In the genomic region with DNA sequence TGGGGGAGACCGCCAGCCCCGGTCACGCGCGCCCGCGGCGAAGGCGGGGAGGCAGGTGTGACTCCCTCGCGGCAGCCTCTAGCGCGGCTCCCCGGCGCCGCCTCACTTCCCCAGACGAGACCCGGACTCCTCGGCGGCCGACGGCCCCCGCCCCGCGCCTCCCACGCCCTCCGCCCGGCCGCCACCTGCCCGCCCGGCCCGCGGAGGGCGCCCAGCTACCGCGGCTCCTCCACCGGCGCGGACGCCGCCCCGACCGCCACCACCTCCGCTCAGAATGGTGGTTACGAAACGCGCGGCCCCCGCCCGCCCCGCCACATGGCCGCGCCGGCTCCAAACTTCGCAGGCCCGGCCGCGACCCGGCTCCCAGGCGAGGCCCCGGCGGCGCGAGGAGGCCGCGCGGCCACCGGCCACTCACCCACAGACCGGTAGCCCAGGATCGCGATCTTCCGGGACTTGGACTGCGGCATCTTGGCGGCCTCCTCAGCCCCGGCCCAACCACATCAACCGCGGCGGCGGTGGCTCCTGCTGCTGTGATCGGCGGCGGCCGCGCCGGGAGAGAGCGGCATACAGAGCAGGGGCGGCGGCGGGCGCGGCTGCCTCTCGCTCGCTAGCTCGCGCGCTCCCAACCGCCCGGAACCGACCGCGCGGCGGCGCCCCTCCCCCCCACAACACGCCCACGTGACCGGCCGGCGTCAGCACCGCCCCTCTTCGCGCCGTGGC, we compare ENCODE assay signal across 8 cellular contexts. TPM values are rescaled to one million over a fixed set of nuclear protein-coding genes. Genes with fewer than 3 reads are reported as not detected.
A peak's percentile ranks its signal among the peaks of the same experiment; 100 is the strongest.
DNase-seq lines count a peak whose midpoint lies in the region; ATAC-seq and TF ChIP-seq lines count a peak whose summit lies in the region.
"Not testable (repeated sequence)": the region's sequence is repeated elsewhere in the genome, so short reads cannot be mapped to it uniquely, and the experiment has no call there.

No MANE protein-coding gene starts in this region.

- ATAC-seq in GM18499 (IDR thresholded peaks at IDR 0.05; ENCODE audit: insufficient read depth, unreplicated experiment) = peak; percentile 20
- peak; percentile 48 for ATAC-seq in HG02678 (IDR thresholded peaks at IDR 0.05; ENCODE audit: unreplicated experiment)
- peak; percentile 68 to 71 for ATAC-seq in gastrocnemius medialis

- H3K27ac Mint-ChIP-seq in activated CD4-positive, alpha-beta T cell treated with anti-CD3 and anti-CD28 coated beads, Interleukin-2, amount 10 ng/mL, durations not matched to agents 7 days and 5 days = peak overlapping the region; percentile 99

- CTCF ChIA-PET in activated CD4-positive, alpha-beta T cell treated with anti-CD3 and anti-CD28 coated beads, Interleukin-2, amount 10 ng/mL, durations not matched to agents 7 days and 5 days (lab: Charles Lee) = interaction anchor here (0.9 to 1.3 kb wide), 3 partner anchors 8 to 237 kb away, joined by 3 to 7 read pairs (median 4); no protein-coding TSS in a partner anchor

- POLR2A ChIA-PET in activated CD4-positive, alpha-beta T cell treated with anti-CD3 and anti-CD28 coated beads, Interleukin-2, amount 10 ng/mL, durations not matched to agents 7 days and 5 days (lab: Charles Lee) = not testable (repeated sequence)

- not testable (repeated sequence) for H3K27me3 Mint-ChIP-seq in activated CD4-positive, alpha-beta T cell treated with anti-CD3 and anti-CD28 coated beads, Interleukin-2, amount 10 ng/mL, durations not matched to agents 7 days and 5 days

- H3K4me3 ChIP-seq in NB4 (ENCODE audit: low read depth, low read length) = peak overlapping the region; percentile 88
- H3K4me3 ChIP-seq in gastrocnemius medialis = peak overlapping the region; percentile 67 to 81 (median 72)

- H3K4me3 Mint-ChIP-seq in activated CD4-positive, alpha-beta T cell treated with anti-CD3 and anti-CD28 coated beads, Interleukin-2, amount 10 ng/mL, durations not matched to agents 7 days and 5 days = peak overlapping the region; percentile 91

- H3K9me3 Mint-ChIP-seq in activated CD4-positive, alpha-beta T cell treated with anti-CD3 and anti-CD28 coated beads, Interleukin-2, amount 10 ng/mL, durations not matched to agents 7 days and 5 days = not testable (repeated sequence)

- peaks cover 46% of the 10 kb centered on the region for H3K4me1 Mint-ChIP-seq in activated CD4-positive, alpha-beta T cell treated with anti-CD3 and anti-CD28 coated beads, Interleukin-2, amount 10 ng/mL, durations not matched to agents 7 days and 5 days

- TF ChIP-seq POLR2A in NB4 (IDR thresholded peaks at IDR 0.05; ENCODE audit: extremely low read depth, insufficient read length) (peak; percentile 22), gastrocnemius medialis (IDR thresholded peaks at IDR 0.05) (peak; percentile 87 to 90)

- in situ Hi-C loops in gastrocnemius medialis (cut with MboI; ENCODE audit: low sequenced_read_pairs in 4 of 4) = loop anchor here in 1 of 4 donors (10.0 kb wide), 1 partner anchor 54 kb away; no protein-coding TSS in a partner anchor

- H3K36me3 ChIP-seq in gastrocnemius medialis = not testable (repeated sequence)

- H3K27ac ChIP-seq in caudate nucleus (ENCODE audit: low read depth, low read length) (peak overlapping the region; percentile 90), gastrocnemius medialis (peak overlapping the region; percentile 85 to 98 (median 89))

- intact Hi-C loops in gastrocnemius medialis (cut with DNase I; ENCODE audit: low total_unique reads) = loop anchor here (2.0 to 5.0 kb wide), 4 partner anchors 14 to 218 kb away; no protein-coding TSS in a partner anchor

- H3K4me1 ChIP-seq in gastrocnemius medialis = peaks cover 24 to 45% of the 10 kb centered on the region in 2 donors

- TF ChIP-seq CTCF in NB4 (IDR thresholded peaks at IDR 0.05; ENCODE audit: low read depth, low read length) = not testable (repeated sequence)
- TF ChIP-seq CTCF in gastrocnemius medialis (IDR thresholded peaks at IDR 0.05 in 4 of 5, conservative IDR thresholded peaks at IDR 0.05 in 1 of 5) = peak in 3 of 5 experiments; percentile 18 to 23 (median 19)

- peaks cover 22% of the 10 kb centered on the region for H3K36me3 Mint-ChIP-seq in activated CD4-positive, alpha-beta T cell treated with anti-CD3 and anti-CD28 coated beads, Interleukin-2, amount 10 ng/mL, durations not matched to agents 7 days and 5 days (ENCODE audit: low read depth)

- not testable (repeated sequence) for H3K27me3 ChIP-seq in gastrocnemius medialis

- peak; percentile 81 for DNase-seq in NB4 (ENCODE audit: low read depth)
- peak; percentile 54 for DNase-seq in activated CD4-positive, alpha-beta T cell treated with anti-CD3 and anti-CD28 coated beads, Interleukin-2, amount 10 ng/mL, durations not matched to agents 7 days and 5 days
- peak in 33 of 61 donors; percentile 14 to 81 (median 50) for DNase-seq in caudate nucleus (lab: John Stamatoyannopoulos, UW)
- DNase-seq in iPS-NIHi11 (ENCODE audit: low spot score) = peak; percentile 41
- DNase-seq in gastrocnemius medialis = peak; percentile 32 to 56
- peak; percentile 74 for DNase-seq in ureter (ENCODE audit: low spot score)

- H3K9me3 ChIP-seq in gastrocnemius medialis = not testable (repeated sequence)

RNA-seq across cellular contexts. Expression of gene RHEB, which starts 0.5 kb away (rescaled TPM):
- 10 to 100 TPM; 86.8 to 90.7 TPM for total RNA-seq in activated CD4-positive, alpha-beta T cell treated with anti-CD3 and anti-CD28 coated beads, Interleukin-2, amount 10 ng/mL, durations not matched to agents 7 days and 5 days
- total RNA-seq in gastrocnemius medialis (100 to 1,000 TPM in 3 of 4 donors, 10 to 100 TPM in 1; 93.2 to 159 (median 124) TPM), ureter (95.2 TPM)

Comparison
In these comparisons a context has a peak if more than half of its experiments do, and no peak if none do; other contexts are left out.
1. Peak in every context shown above with its lines: DNase-seq, ATAC-seq, H3K4me3 ChIP-seq and H3K27ac ChIP-seq.